8 cellular contexts compared by ENCODE assay signal in genomic region chr10:125048101-125048864, GRCh38.
A peak's percentile ranks its signal among the peaks of the same experiment; 100 is the strongest.
DNase-seq lines count a peak whose midpoint lies in the region; ATAC-seq and TF ChIP-seq lines count a peak whose summit lies in the region.

No MANE protein-coding gene starts in this region.

- H3K36me3 ChIP-seq in WERI-Rb-1, result no peaks in the 10 kb centered on the region; the same call in 1 of the 2 replicates

- peak; percentile 57 for DNase-seq in SIG-M5 treated with dmso at 0.1 percent for 504 hours (lab: John Stamatoyannopoulos, UW; ENCODE audit: unreplicated experiment)
- DNase-seq in SIG-M5 (lab: John Stamatoyannopoulos, UW), result no peak
- DNase-seq in NCI-H1930 (lab: John Stamatoyannopoulos, UW), result peak; percentile 30 to 51
- peak; percentile 91 for DNase-seq in WERI-Rb-1
- peak; percentile 90 to 94 for DNase-seq in cardiac fibroblast (ENCODE audit: low read depth in 2 of 2)
- DNase-seq in kidney tubule cell (ENCODE audit: low spot score), result peak; percentile 87
- peak; percentile 69 to 73 for DNase-seq in stimulated activated CD4-positive, alpha-beta T cell treated with anti-CD3 and anti-CD28 coated beads, Interleukin-2, amount 100 ng/mL, for 48 hours

- no peak overlapping the region for H3K4me3 ChIP-seq in WERI-Rb-1 (ENCODE audit: low read depth, low read length)
- H3K4me3 ChIP-seq in cardiac fibroblast (replicated peaks in 1 of 2; ENCODE audit: low read depth in 2 of 2, low read length in 2 of 2), result no peak overlapping the region

- no peaks in the 10 kb centered on the region for H3K9me3 ChIP-seq in WERI-Rb-1 (ENCODE audit: severe bottlenecking)

- TF ChIP-seq CTCF in WERI-Rb-1 (IDR thresholded peaks at IDR 0.05; ENCODE audit: low read depth, low read length) (peak; percentile 96), cardiac fibroblast (IDR thresholded peaks at IDR 0.05; ENCODE audit: low read depth, low read length) (peak; percentile 99)

- H3K27me3 ChIP-seq in WERI-Rb-1 (ENCODE audit: insufficient read depth, low read depth, severe bottlenecking), result no peaks in the 10 kb centered on the region

- 0 out of 2 replicates have a peak overlapping the region, but pooled peaks have one; percentile 3 for H3K27ac ChIP-seq in WERI-Rb-1

- ATAC-seq in HG02798 (IDR thresholded peaks at IDR 0.05; ENCODE audit: poor library complexity, unreplicated experiment), result peak; percentile 92
